ENCODE assay signal across 1 cellular context in the genomic region with DNA sequence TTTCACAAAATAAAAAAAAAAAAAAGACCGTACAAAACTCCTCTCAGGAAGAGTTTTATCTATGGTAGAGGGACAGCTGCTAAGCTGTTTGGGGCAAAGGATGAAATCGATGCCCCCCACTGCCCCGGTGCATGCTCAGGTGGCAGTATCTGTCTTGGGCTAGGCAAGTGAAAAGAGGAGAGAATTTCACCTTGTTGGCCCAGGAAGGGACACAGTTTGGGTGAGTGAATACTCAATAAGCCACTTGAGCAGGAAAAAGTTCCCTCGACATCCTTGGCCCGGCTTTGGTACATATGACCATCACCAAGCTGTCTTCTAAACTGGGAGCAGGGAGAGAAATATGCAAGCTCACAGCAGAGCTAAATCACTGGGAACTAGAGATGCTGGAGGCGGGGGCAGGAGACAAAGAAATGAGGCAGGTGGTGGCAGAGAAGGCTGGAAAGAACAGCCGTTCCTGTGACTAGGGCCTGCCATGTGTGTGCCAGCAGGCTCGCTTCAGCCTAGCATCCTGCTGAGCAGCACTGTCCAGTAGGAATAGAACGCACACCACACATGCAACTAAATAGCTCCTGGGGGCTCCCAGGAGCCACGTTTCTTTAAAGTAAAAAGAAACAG.
TF ChIP-seq lines count a peak whose summit lies in the region.

No MANE protein-coding gene starts in this region.

TF ChIP-seq in SK-N-SH, 30 proteins besides CTCF, POLR2A, EP300 and RAD21 (continued from another document):
- TF ChIP-seq TCF12 (IDR thresholded peaks at IDR 0.05) (no peak), FOXM1 (IDR thresholded peaks at IDR 0.05; ENCODE audit: low read depth) (no peak), EZH2phosphoT487 (IDR thresholded peaks at IDR 0.05; ENCODE audit: borderline replicate concordance, low read depth) (no peak), JUND (IDR thresholded peaks at IDR 0.05) (no peak), MXI1 (IDR thresholded peaks at IDR 0.05; ENCODE audit: low read depth, low read length) (no peak), GATA2 (CRISPR knock-in tag; IDR thresholded peaks at IDR 0.05) (no peak), MAX (IDR thresholded peaks at IDR 0.05; ENCODE audit: low read depth) (no peak), RXRA (IDR thresholded peaks at IDR 0.05; ENCODE audit: borderline replicate concordance, low read depth) (no peak), SMC3 (IDR thresholded peaks at IDR 0.05; ENCODE audit: low read depth, low read length) (no peak), FOXJ3 (CRISPR knock-in tag; IDR thresholded peaks at IDR 0.05) (no peak), FOSL2 (IDR thresholded peaks at IDR 0.05; ENCODE audit: borderline replicate concordance, low read depth) (no peak), REST (IDR thresholded peaks at IDR 0.05; ENCODE audit: low read depth, low read length) (no peak), GABPA (IDR thresholded peaks at IDR 0.05; ENCODE audit: low read depth) (no peak), SIN3A (IDR thresholded peaks at IDR 0.05; ENCODE audit: borderline replicate concordance, low read depth, low read length) (no peak), RFX5 (IDR thresholded peaks at IDR 0.05; ENCODE audit: low read length) (no peak), TEAD4 (IDR thresholded peaks at IDR 0.05; ENCODE audit: borderline replicate concordance, insufficient read depth) (no peak), MEF2A (IDR thresholded peaks at IDR 0.05; ENCODE audit: borderline replicate concordance, low read depth) (no peak)
- TF ChIP-seq, protein P1, sequence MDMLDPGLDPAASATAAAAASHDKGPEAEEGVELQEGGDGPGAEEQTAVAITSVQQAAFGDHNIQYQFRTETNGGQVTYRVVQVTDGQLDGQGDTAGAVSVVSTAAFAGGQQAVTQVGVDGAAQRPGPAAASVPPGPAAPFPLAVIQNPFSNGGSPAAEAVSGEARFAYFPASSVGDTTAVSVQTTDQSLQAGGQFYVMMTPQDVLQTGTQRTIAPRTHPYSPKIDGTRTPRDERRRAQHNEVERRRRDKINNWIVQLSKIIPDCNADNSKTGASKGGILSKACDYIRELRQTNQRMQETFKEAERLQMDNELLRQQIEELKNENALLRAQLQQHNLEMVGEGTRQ (IDR thresholded peaks at IDR 0.05; ENCODE audit: borderline replicate concordance, low read depth, low read length) = no peak
TF ChIP-seq in SK-N-SH: peak in this region for 0.
